ENCODE assay signal across 10 cellular contexts in the genomic region with DNA sequence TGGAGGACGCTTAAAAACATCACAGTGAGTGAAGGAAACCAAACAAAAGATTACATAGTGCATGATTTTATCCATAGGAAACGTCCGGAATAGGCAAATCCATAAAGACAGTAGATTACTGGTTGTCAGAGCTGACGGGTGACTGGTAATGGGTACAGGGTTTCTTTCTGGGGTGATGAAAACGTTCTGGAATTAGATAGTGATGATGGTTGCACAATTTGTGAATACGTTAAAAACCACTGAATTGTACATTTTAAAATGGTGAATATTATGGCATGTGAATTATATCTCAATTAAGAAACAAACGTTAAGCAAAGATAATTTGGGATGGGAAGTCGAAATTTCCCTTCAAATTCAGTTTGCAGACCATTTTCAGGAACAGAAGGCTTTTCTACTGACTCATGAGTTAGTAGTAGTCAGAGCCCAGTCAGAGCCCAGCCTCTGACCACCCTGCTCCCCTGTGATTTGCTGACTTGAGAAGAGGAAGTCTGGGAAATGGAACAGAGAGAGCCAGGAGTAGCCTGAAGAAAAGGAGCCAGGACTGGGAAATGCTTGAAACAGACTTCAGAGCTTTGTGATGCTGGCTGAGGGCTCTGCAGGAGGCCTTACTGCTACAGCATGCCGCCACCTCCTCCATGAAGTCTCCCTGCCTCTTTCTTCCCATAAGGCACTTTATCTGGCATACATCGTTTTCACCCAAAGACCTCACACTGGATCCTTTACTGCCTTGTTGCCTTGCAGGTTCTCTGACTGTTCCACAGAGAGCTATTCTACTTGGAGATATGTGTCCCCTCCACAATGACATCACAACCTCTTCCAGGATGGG. TPM values are rescaled to one million over a fixed set of nuclear protein-coding genes. Genes with fewer than 3 reads are reported as not detected.
DNase-seq lines count a peak whose midpoint lies in the region; ATAC-seq, FAIRE-seq and TF ChIP-seq lines count a peak whose summit lies in the region.
"Had no signal": no experiment of that assay in that cellular context is flagged by ENCODE, and none has a peak within 500 bp of the region (broad histone marks: within the 10 kb centered on the region; RNA-seq: fewer than 3 reads in every experiment).

No MANE protein-coding gene starts in this region.

- H2BK120ac ChIP-seq in mesendoderm (ENCODE audit: low read depth, low read length) = no peak overlapping the region

- ATAC-seq in stimulated activated effector memory CD8-positive, alpha-beta T cell treated with anti-CD3 and anti-CD28 coated beads, Interleukin-12 subunit alpha, Interleukin-12 subunit beta, amount 100 ng/mL, for 72 hours = no peak
- ATAC-seq in HG02938 (IDR thresholded peaks at IDR 0.05; ENCODE audit: unreplicated experiment) = no peak

- H4K5ac ChIP-seq in mesendoderm (ENCODE audit: low read length) = no peak overlapping the region

- H3K79me1 ChIP-seq in mesendoderm (ENCODE audit: low read length) = no peaks in the 10 kb centered on the region

- no peaks in the 10 kb centered on the region for H3K27me3 Mint-ChIP-seq in mesothelial cell of epicardium (ENCODE audit: low read depth)

- no peaks in the 10 kb centered on the region for H3K9me3 Mint-ChIP-seq in stimulated activated effector memory CD8-positive, alpha-beta T cell treated with anti-CD3 and anti-CD28 coated beads, Interleukin-12 subunit alpha, Interleukin-12 subunit beta, amount 100 ng/mL, for 72 hours
- H3K9me3 Mint-ChIP-seq in mesothelial cell of epicardium = no peaks in the 10 kb centered on the region
- H3K9me3 Mint-ChIP-seq: nephron had no signal

- no peak overlapping the region for H3K18ac ChIP-seq in mesendoderm (ENCODE audit: low read length)

- FAIRE-seq in bronchial epithelial cell (lab: Jason Lieb, UNC) = no peak

- no peak overlapping the region for H3K27ac Mint-ChIP-seq in stimulated activated effector memory CD8-positive, alpha-beta T cell treated with anti-CD3 and anti-CD28 coated beads, Interleukin-12 subunit alpha, Interleukin-12 subunit beta, amount 100 ng/mL, for 72 hours
- no peak overlapping the region for H3K27ac Mint-ChIP-seq in mesothelial cell of epicardium

- H3K4ac ChIP-seq in mesendoderm (ENCODE audit: low read depth, low read length) = no peak overlapping the region

- H2BK15ac ChIP-seq in mesendoderm (replicated peaks; ENCODE audit: low read depth) = no peak overlapping the region

- H3K9ac ChIP-seq in HUES48 (ENCODE audit: low read depth, low read length) (no peak overlapping the region), mesendoderm (ENCODE audit: low read length) (no peak overlapping the region)

- H3K4me3 Mint-ChIP-seq in stimulated activated effector memory CD8-positive, alpha-beta T cell treated with anti-CD3 and anti-CD28 coated beads, Interleukin-12 subunit alpha, Interleukin-12 subunit beta, amount 100 ng/mL, for 72 hours = no peak overlapping the region
- H3K4me3 Mint-ChIP-seq in mesothelial cell of epicardium = no peak overlapping the region
- H3K4me3 Mint-ChIP-seq: nephron had no signal

- TF ChIP-seq CTCF in AG09309 (IDR thresholded peaks at IDR 0.05; ENCODE audit: control insufficient read depth, insufficient read depth, low read depth, low read length, missing control alignments) = no peak
- no peak for TF ChIP-seq CTCF in bronchial epithelial cell (IDR thresholded peaks at IDR 0.05; ENCODE audit: insufficient read depth, low read length, severe bottlenecking)
- no peak for TF ChIP-seq CTCF in mesothelial cell of epicardium (IDR thresholded peaks at IDR 0.05; ENCODE audit: unreplicated experiment)

- no peaks in the 10 kb centered on the region for H3K36me3 ChIP-seq in HUES48 (ENCODE audit: control insufficient read depth, insufficient read depth, low read length)
- H3K36me3 ChIP-seq in bronchial epithelial cell (ENCODE audit: control insufficient read depth, insufficient read depth, low read length) = no peaks in the 10 kb centered on the region
- no peaks in the 10 kb centered on the region for H3K36me3 ChIP-seq in mesendoderm (ENCODE audit: control insufficient read depth, insufficient read depth, low read length)

- H3K79me2 ChIP-seq in mesendoderm (ENCODE audit: control insufficient read depth, insufficient read depth, low read length) = no peaks in the 10 kb centered on the region

- no peaks in the 10 kb centered on the region for H3K27me3 ChIP-seq in HUES48 (ENCODE audit: control insufficient read depth, insufficient read depth, low read length)
- no peaks in the 10 kb centered on the region for H3K27me3 ChIP-seq in bronchial epithelial cell (ENCODE audit: control insufficient read depth, insufficient read depth, low read length)
- no peaks in the 10 kb centered on the region for H3K27me3 ChIP-seq in mesendoderm (ENCODE audit: insufficient read depth, low read length, poor library complexity)

- H3K4me3 ChIP-seq in AG09309 (ENCODE audit: control insufficient read depth, low read depth, low read length) (no peak overlapping the region), HUES48 (ENCODE audit: low read depth, low read length) (no peak overlapping the region), bronchial epithelial cell (ENCODE audit: low read depth, low read length) (no peak overlapping the region), mesendoderm (ENCODE audit: low read length) (no peak overlapping the region)

- no peak overlapping the region for H2AK5ac ChIP-seq in mesendoderm (ENCODE audit: low read length)

- H3K27ac ChIP-seq in HUES48 (ENCODE audit: low read depth, low read length) (peak overlapping the region; percentile 23), mesendoderm (ENCODE audit: low read depth, low read length) (no peak overlapping the region)

- H4K8ac ChIP-seq in mesendoderm (ENCODE audit: low read depth, low read length) = no peak overlapping the region

- peaks cover 38% of the 10 kb centered on the region for H3K4me1 ChIP-seq in HUES48 (ENCODE audit: control insufficient read depth, insufficient read depth, low read length)
- H3K4me1 ChIP-seq in mesendoderm (ENCODE audit: control insufficient read depth, low read depth, low read length) = no peaks in the 10 kb centered on the region

- no peaks in the 10 kb centered on the region for H3K36me3 Mint-ChIP-seq in stimulated activated effector memory CD8-positive, alpha-beta T cell treated with anti-CD3 and anti-CD28 coated beads, Interleukin-12 subunit alpha, Interleukin-12 subunit beta, amount 100 ng/mL, for 72 hours
- H3K36me3 Mint-ChIP-seq in mesothelial cell of epicardium = no peaks in the 10 kb centered on the region

- H3K9me3 ChIP-seq in HUES48 (ENCODE audit: control insufficient read depth, insufficient read depth, low read length) = no peaks in the 10 kb centered on the region

- no CpG with 5 or more reads among the region's 10 CpGs for WGBS in mesendoderm (ENCODE audit: extremely low coverage, insufficient coverage, low lambda C conversion rate)

- no peak overlapping the region for H2BK5ac ChIP-seq in mesendoderm (ENCODE audit: low read length)

- H3K56ac ChIP-seq in mesendoderm (ENCODE audit: low read length) = no peak overlapping the region

- no peak overlapping the region for H3K4me2 ChIP-seq in mesendoderm (ENCODE audit: low read length)

- no peak overlapping the region for H3K23ac ChIP-seq in mesendoderm (ENCODE audit: low read length)

- DNase-seq in AG09309 (ENCODE audit: low read depth) (peak; percentile 59), bronchial epithelial cell (ENCODE audit: low read depth) (peak; percentile 78), mesendoderm (peak; percentile 66), mesothelial cell of epicardium (ENCODE audit: low spot score in 2 of 2, unreplicated experiment in 2 of 2) (no peak), occipital lobe (lab: John Stamatoyannopoulos, UW) (no peak)
- DNase-seq in stimulated activated effector memory CD8-positive, alpha-beta T cell treated with anti-CD3 and anti-CD28 coated beads, Interleukin-12 subunit alpha, Interleukin-12 subunit beta, amount 100 ng/mL, for 72 hours (ENCODE audit: low spot score in 2 of 2) = no peak
- DNase-seq: activated naive CD4-positive, alpha-beta T cell treated with Interleukin-2 at 50 U/mL for 16 hours had no signal

- no peaks in the 10 kb centered on the region for H3K4me1 Mint-ChIP-seq in stimulated activated effector memory CD8-positive, alpha-beta T cell treated with anti-CD3 and anti-CD28 coated beads, Interleukin-12 subunit alpha, Interleukin-12 subunit beta, amount 100 ng/mL, for 72 hours
- peaks cover 39% of the 10 kb centered on the region for H3K4me1 Mint-ChIP-seq in mesothelial cell of epicardium

RNA-seq across cellular contexts. Expression of a gene that starts 46.4 kb away (rescaled TPM):
- total RNA-seq in bronchial epithelial cell (495 and 774 TPM in 2 replicates), mesothelial cell of epicardium (397 to 427 TPM (median 416 TPM) in 3 replicates), occipital lobe (216 TPM)
- 144 TPM for polyA plus RNA-seq in mesendoderm (2013, experiment 1 of 2)
- polyA plus RNA-seq in mesendoderm (2013, experiment 2 of 2) = 148 TPM

Comparison
In these comparisons a context has a peak if more than half of its experiments do, and no peak if none do; other contexts are left out.
1. DNase-seq: peak in AG09309 (single experiment), bronchial epithelial cell (single experiment) and mesendoderm (single experiment); none in stimulated activated effector memory CD8-positive, alpha-beta T cell treated with anti-CD3 and anti-CD28 coated beads, Interleukin-12 subunit alpha, Interleukin-12 subunit beta, amount 100 ng/mL, for 72 hours (0 of 2), mesothelial cell of epicardium (0 of 2) and occipital lobe (single experiment).